In the genomic region with DNA sequence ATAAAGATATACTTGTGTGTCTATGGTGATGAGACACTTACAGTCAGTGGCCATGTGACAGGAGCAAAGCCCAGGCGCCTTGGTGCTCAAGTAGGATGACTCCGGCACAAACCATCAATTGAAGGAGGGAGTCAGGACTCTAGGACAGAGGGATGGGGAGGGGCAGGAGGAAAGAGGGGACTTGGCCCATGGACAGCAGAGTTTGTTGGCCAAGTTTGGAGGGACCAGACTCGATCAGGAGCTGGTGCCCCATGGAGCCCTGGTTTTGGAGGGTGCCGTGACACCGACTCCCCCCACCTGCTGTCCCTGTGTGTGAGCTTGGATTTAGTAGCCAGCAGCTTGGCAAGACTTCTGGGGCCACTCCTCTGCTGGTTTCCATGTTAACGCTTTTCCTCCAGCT, we compare ENCODE assay signal across 21 cellular contexts.
DNase-seq lines count a peak whose midpoint lies in the region; ATAC-seq, FAIRE-seq and TF ChIP-seq lines count a peak whose summit lies in the region.
"Had no signal": no experiment of that assay in that cellular context is flagged by ENCODE, and none has a peak within 500 bp of the region (broad histone marks: within the 10 kb centered on the region; RNA-seq: fewer than 3 reads in every experiment).

No MANE protein-coding gene starts in this region.

- H3K4me1 ChIP-seq in mammary epithelial cell (ENCODE audit: insufficient read depth, low read length) = peaks cover 29% of the 10 kb centered on the region
- no peaks in the 10 kb centered on the region for H3K4me1 ChIP-seq in H9 (ENCODE audit: insufficient read depth, low read length)
- H3K4me1 ChIP-seq in K562 (replicated peaks in 1 of 2; ENCODE audit: control insufficient read depth in 2 of 2, insufficient read depth in 2 of 2, low read length in 2 of 2) = peaks cover 0 to 8% of the 10 kb centered on the region in 2 experiments; a peak in 2 of 5 replicates
- peaks cover under 1 to 5% of the 10 kb centered on the region in 2 donors for H3K4me1 ChIP-seq in neuronal stem cell (ENCODE audit: control insufficient read depth in 2 of 2, insufficient read depth in 1 of 2, low read depth in 1 of 2, low read length in 2 of 2)
- no peaks in the 10 kb centered on the region for H3K4me1 ChIP-seq in pancreas
- H3K4me1 ChIP-seq: A549 had no signal

- H3K27me3 ChIP-seq in mammary epithelial cell (ENCODE audit: insufficient read depth, low read length) (no peaks in the 10 kb centered on the region), H9 (ENCODE audit: insufficient read depth, low read length) (no peaks in the 10 kb centered on the region), K562 (ENCODE audit: control insufficient read depth in 2 of 2, insufficient read depth in 2 of 2, low read length in 2 of 2) (peaks cover 3 to 13% of the 10 kb centered on the region in 2 experiments; a peak in 2 of 5 replicates), neuronal stem cell (ENCODE audit: control insufficient read depth in 3 of 3, insufficient read depth in 3 of 3, low read depth in 1 of 3, low read length in 3 of 3) (no peaks in the 10 kb centered on the region), pancreas (no peaks in the 10 kb centered on the region)

- intact Hi-C loops in mammary epithelial cell (cut with micrococcal nuclease) (no loop called here), MCF 10A (cut with micrococcal nuclease) (no loop called here), K562 (cut with micrococcal nuclease) (no loop called here), pancreas (cut with DNase I) (no loop called here)

- no peaks in the 10 kb centered on the region for H4K20me1 ChIP-seq in mammary epithelial cell (ENCODE audit: insufficient read depth, low read length)
- H4K20me1 ChIP-seq in H9 (ENCODE audit: control insufficient read depth, insufficient read depth, insufficient read length) = no peaks in the 10 kb centered on the region
- H4K20me1 ChIP-seq in K562 (replicated peaks; ENCODE audit: control insufficient read depth, insufficient read depth, low read length) = no peaks in the 10 kb centered on the region; the same call in 1 of the 2 replicates

- H3K36me3 Mint-ChIP-seq in MCF 10A (ENCODE audit: insufficient read depth, unreplicated experiment) = peaks cover 6% of the 10 kb centered on the region
- H3K36me3 Mint-ChIP-seq in H9 (ENCODE audit: insufficient read depth in 1 of 3, low read depth in 3 of 3) = no peaks in the 10 kb centered on the region
- no peaks in the 10 kb centered on the region for H3K36me3 Mint-ChIP-seq in activated T-cell treated with anti-CD3 and anti-CD28 coated beads, Interleukin-2, amount 50 U/mL, for 4 hours (ENCODE audit: insufficient read depth)
- H3K36me3 Mint-ChIP-seq: CD14-positive monocyte; CD4-positive, alpha-beta memory T cell had no signal

- H2AK5ac ChIP-seq in H9 (ENCODE audit: insufficient read length, low read length) (no peak overlapping the region), neuronal stem cell (ENCODE audit: low read depth, low read length) (peak overlapping the region; percentile 46)

- H2BK5ac ChIP-seq in H9 (ENCODE audit: insufficient read length, low read length) (no peak overlapping the region), neuronal stem cell (ENCODE audit: low read length) (no peak overlapping the region)

- H3K23ac ChIP-seq in H9 (ENCODE audit: insufficient read length, low read depth, low read length) = no peak overlapping the region
- H3K23ac ChIP-seq in neuronal stem cell (ENCODE audit: low read depth, low read length, poor library complexity) = no peak overlapping the region

- no peak overlapping the region for H2BK12ac ChIP-seq in H9 (ENCODE audit: insufficient read length, low read depth, low read length)
- H2BK12ac ChIP-seq in neuronal stem cell (ENCODE audit: low read length) = no peak overlapping the region

- H2BK120ac ChIP-seq in H9 (ENCODE audit: low read depth, low read length, poor library complexity, severe bottlenecking) (no peak overlapping the region), neuronal stem cell (ENCODE audit: low read depth, low read length) (no peak overlapping the region)

- H4K91ac ChIP-seq in H9 (ENCODE audit: insufficient read length, low read depth, low read length) (no peak overlapping the region), neuronal stem cell (ENCODE audit: low read depth, low read length, poor library complexity) (no peak overlapping the region)

- no peak overlapping the region for H3K4me2 ChIP-seq in mammary epithelial cell (ENCODE audit: insufficient read depth, low read depth, low read length)
- H3K4me2 ChIP-seq in H9 (ENCODE audit: insufficient read depth, insufficient read length, low read length) = no peak overlapping the region
- no peak overlapping the region for H3K4me2 ChIP-seq in K562 (ENCODE audit: insufficient read depth, low read length)
- H3K4me2 ChIP-seq in neuronal stem cell (ENCODE audit: insufficient read depth, low read length, poor library complexity, severe bottlenecking) = no peak overlapping the region
- H3K4me2 ChIP-seq: A549 had no signal

- no peak for TF ChIP-seq POLR2A in K562 (conservative IDR thresholded peaks at IDR 0.05)

- TF ChIP-seq RAD21 in K562 (CRISPR knock-in tag; conservative IDR thresholded peaks at IDR 0.05 in 1 of 2, IDR thresholded peaks at IDR 0.05 in 1 of 2) = no peak

- H3K79me2 ChIP-seq in mammary epithelial cell (ENCODE audit: insufficient read depth, low read length) (no peaks in the 10 kb centered on the region), H9 (ENCODE audit: insufficient read depth, low read length) (no peaks in the 10 kb centered on the region), K562 (ENCODE audit: control insufficient read depth, insufficient read depth, low read length) (no peaks in the 10 kb centered on the region)

- H2AFZ ChIP-seq in mammary epithelial cell (ENCODE audit: low read depth, low read length) (peak overlapping the region; percentile 10), H9 (ENCODE audit: low read length) (no peak overlapping the region), K562 (ENCODE audit: low read depth, low read length) (no peak overlapping the region), neuronal stem cell (ENCODE audit: low read length) (no peak overlapping the region)

- H3T11ph ChIP-seq in H9 (ENCODE audit: low read length) = no peak overlapping the region

- H3K4me3 ChIP-seq in mammary epithelial cell (replicated peaks in 1 of 3; ENCODE audit: insufficient read depth in 1 of 3, low read depth in 2 of 3, low read length in 3 of 3) = no peak overlapping the region
- H3K4me3 ChIP-seq in K562 = no peak overlapping the region
- peak overlapping the region in 1 of 2 donors; percentile 8 for H3K4me3 ChIP-seq in neuronal stem cell (ENCODE audit: low read length in 2 of 2)
- no peak overlapping the region for H3K4me3 ChIP-seq in pancreas
- H3K4me3 ChIP-seq: A549, HAP-1 had no signal

- H4K5ac ChIP-seq in H9 (ENCODE audit: insufficient read length, low read depth, low read length) = no peak overlapping the region

- H3K9me3 ChIP-seq in mammary epithelial cell (replicated peaks; ENCODE audit: insufficient read depth, low read length) (no peaks in the 10 kb centered on the region), H9 (ENCODE audit: control insufficient read depth, low read depth, low read length) (no peaks in the 10 kb centered on the region), K562 (replicated peaks; ENCODE audit: control insufficient read depth, insufficient read depth, low read depth, low read length) (no peaks in the 10 kb centered on the region), neuronal stem cell (replicated peaks in 1 of 2; ENCODE audit: control insufficient read depth in 2 of 2, insufficient read depth in 1 of 2, low read depth in 1 of 2, low read length in 2 of 2) (no peaks in the 10 kb centered on the region), pancreas (no peaks in the 10 kb centered on the region)
- H3K9me3 ChIP-seq: A549, HAP-1 had no signal

- no peak overlapping the region for H3K18ac ChIP-seq in H9 (ENCODE audit: insufficient read length, low read depth, low read length)
- no peak overlapping the region for H3K18ac ChIP-seq in neuronal stem cell (ENCODE audit: low read length)

- H3K9ac ChIP-seq in mammary epithelial cell (ENCODE audit: insufficient read depth, low read length) = no peak overlapping the region
- no peak overlapping the region for H3K9ac ChIP-seq in H9 (ENCODE audit: extremely low read depth, insufficient read length, low read length)
- H3K9ac ChIP-seq in K562 (ENCODE audit: insufficient read depth in 1 of 2, low read depth in 2 of 2, low read length in 2 of 2) = no peak overlapping the region
- no peak overlapping the region for H3K9ac ChIP-seq in neuronal stem cell (ENCODE audit: low read depth, low read length, poor library complexity)

- no peak overlapping the region for H3K56ac ChIP-seq in H9 (ENCODE audit: insufficient read length, low read depth, low read length)

- in situ Hi-C loops in mammary epithelial cell (cut with MboI; ENCODE audit: low sequenced_read_pairs in 2 of 2) (no loop called here), K562 (cut with MboI) (no loop called here)

- DNase-seq in mammary epithelial cell = no peak
- DNase-seq in MCF 10A (ENCODE audit: unreplicated experiment) = no peak
- DNase-seq in H9 = no peak
- no peak for DNase-seq in K562 (ENCODE audit: extremely low read depth in 1 of 4, low spot score in 3 of 4)
- no peak for DNase-seq in neuronal stem cell (ENCODE audit: low spot score)
- DNase-seq in pancreas = no peak
- no peak for DNase-seq in activated T-cell treated with anti-CD3 and anti-CD28 coated beads, Interleukin-2, amount 50 U/mL, for 4 hours
- DNase-seq: AML-193; CD4-positive, alpha-beta memory T cell; DMS153; DMS79; GDM1; GOT3 had no signal

- dilution Hi-C loops in mammary epithelial cell (cut with HindIII; ENCODE audit: low sequenced_read_pairs) = no loop called here

- H3K27ac Mint-ChIP-seq in MCF 10A (ENCODE audit: low read depth, unreplicated experiment) = no peak overlapping the region
- peak overlapping the region in 2 of 3 experiments; percentile 47 to 92; a peak in 2 of 7 replicates for H3K27ac Mint-ChIP-seq in H9
- H3K27ac Mint-ChIP-seq: CD4-positive, alpha-beta memory T cell had no signal

- BruUV-seq in mammary epithelial cell (replicated peaks; lab: Mats Ljungman, UMichigan) (no TSS peak), MCF 10A (replicated peaks; lab: Mats Ljungman, UMichigan) (no TSS peak), K562 (replicated peaks; lab: Mats Ljungman, UMichigan) (no TSS peak)

- H3K36me3 ChIP-seq in mammary epithelial cell (ENCODE audit: insufficient read depth, low read length) = no peaks in the 10 kb centered on the region
- no peaks in the 10 kb centered on the region for H3K36me3 ChIP-seq in K562 (ENCODE audit: control insufficient read depth, insufficient read depth, low read length)
- peaks cover 0 to 2% of the 10 kb centered on the region in 2 donors for H3K36me3 ChIP-seq in neuronal stem cell (replicated peaks in 1 of 2; ENCODE audit: control insufficient read depth in 2 of 2, insufficient read depth in 2 of 2, low read length in 2 of 2)
- no peaks in the 10 kb centered on the region for H3K36me3 ChIP-seq in pancreas
- H3K36me3 ChIP-seq: HAP-1 had no signal

- H3K4me3 Mint-ChIP-seq in MCF 10A (ENCODE audit: unreplicated experiment) (no peak overlapping the region), H9 (no peak overlapping the region)
- H3K4me3 Mint-ChIP-seq in activated T-cell treated with anti-CD3 and anti-CD28 coated beads, Interleukin-2, amount 50 U/mL, for 4 hours = no peak overlapping the region
- H3K4me3 Mint-ChIP-seq: CD14-positive monocyte; CD4-positive, alpha-beta memory T cell had no signal

- H2BK20ac ChIP-seq in H9 (ENCODE audit: low read depth, low read length, poor library complexity, severe bottlenecking) = no peak overlapping the region

- TF ChIP-seq EP300 in K562 (IDR thresholded peaks at IDR 0.05; ENCODE audit: low read length) = no peak

- FAIRE-seq in K562 (lab: Jason Lieb, UNC) (no peak), pancreas (lab: Jason Lieb, UNC) (no peak)
- FAIRE-seq: A549, GM12892, GM18507 had no signal

- H3K14ac ChIP-seq in H9 (ENCODE audit: insufficient read depth, low read length) (no peak overlapping the region), neuronal stem cell (ENCODE audit: low read length) (no peak overlapping the region)

- 59% methylated on average over 5 of the region's 6 CpGs for WGBS in mammary epithelial cell (ENCODE audit: low coverage, missing lambda C conversion rate)
- no CpG with 5 or more reads among the region's 6 CpGs for WGBS in H9 (ENCODE audit: extremely low coverage, insufficient read length, low lambda C conversion rate)
- 28% methylated on average over 6 of the region's 6 CpGs for WGBS in K562 (ENCODE audit: insufficient coverage, low coverage, missing lambda C conversion rate)
- no CpG with 5 or more reads among the region's 6 CpGs for WGBS in neuronal stem cell (ENCODE audit: extremely low coverage in 2 of 2, insufficient read length in 2 of 2, insufficient replicate concordance in 1 of 2), 2 donors
- WGBS in pancreas, 2 donors = 88 to 91% methylated on average over 6 of the region's 6 CpGs

- no peaks in the 10 kb centered on the region for H3K9me3 Mint-ChIP-seq in MCF 10A (ENCODE audit: unreplicated experiment)
- no peaks in the 10 kb centered on the region for H3K9me3 Mint-ChIP-seq in H9
- no peaks in the 10 kb centered on the region for H3K9me3 Mint-ChIP-seq in activated T-cell treated with anti-CD3 and anti-CD28 coated beads, Interleukin-2, amount 50 U/mL, for 4 hours
- H3K9me3 Mint-ChIP-seq: CD14-positive monocyte; CD4-positive, alpha-beta memory T cell had no signal

- H4K8ac ChIP-seq in H9 (replicated peaks; ENCODE audit: insufficient read length, low read depth, low read length) (no peak overlapping the region), neuronal stem cell (ENCODE audit: low read depth, low read length) (no peak overlapping the region)

- no peaks in the 10 kb centered on the region for H3K27me3 Mint-ChIP-seq in MCF 10A (ENCODE audit: insufficient read depth, unreplicated experiment)
- no peaks in the 10 kb centered on the region for H3K27me3 Mint-ChIP-seq in H9 (ENCODE audit: low read depth)
- H3K27me3 Mint-ChIP-seq in activated T-cell treated with anti-CD3 and anti-CD28 coated beads, Interleukin-2, amount 50 U/mL, for 4 hours (ENCODE audit: low read depth) = no peaks in the 10 kb centered on the region
- H3K27me3 Mint-ChIP-seq: CD4-positive, alpha-beta memory T cell had no signal

- H3K9me1 ChIP-seq in K562 (ENCODE audit: control insufficient read depth, insufficient read depth, low read length) = no peaks in the 10 kb centered on the region

- H3K4ac ChIP-seq in H9 (ENCODE audit: low read depth, low read length) (no peak overlapping the region), neuronal stem cell (ENCODE audit: low read length) (no peak overlapping the region)

- no peaks in the 10 kb centered on the region for H3K79me1 ChIP-seq in H9 (ENCODE audit: insufficient read depth, low read depth, low read length, poor library complexity, severe bottlenecking)
- no peaks in the 10 kb centered on the region for H3K79me1 ChIP-seq in neuronal stem cell (ENCODE audit: low read depth, low read length)

- peaks cover 19% of the 10 kb centered on the region for H3K4me1 Mint-ChIP-seq in MCF 10A (ENCODE audit: insufficient read depth, unreplicated experiment)
- H3K4me1 Mint-ChIP-seq in H9 = peaks cover 35 to 51% of the 10 kb centered on the region in 2 experiments
- no peaks in the 10 kb centered on the region for H3K4me1 Mint-ChIP-seq in activated T-cell treated with anti-CD3 and anti-CD28 coated beads, Interleukin-2, amount 50 U/mL, for 4 hours (ENCODE audit: low read depth)
- H3K4me1 Mint-ChIP-seq: CD14-positive monocyte; CD4-positive, alpha-beta memory T cell had no signal

- CTCF ChIA-PET in mammary epithelial cell (lab: Charles Lee; ENCODE audit: low non-redundant PET) = no interaction called here
- CTCF ChIA-PET in MCF 10A (lab: Yijun Ruan, JAX) = interaction anchor here (0.6 to 2.1 kb wide), 8 partner anchors 8 to 687 kb away, joined by 3 to 11 read pairs (median 4); partner anchors contain the start of gene BCAS4
- CTCF ChIA-PET in K562 (lab: Yijun Ruan, JAX; ENCODE audit: low intra/inter-chr PET ratio) = no interaction called here

- H2BK15ac ChIP-seq in H9 (ENCODE audit: low read depth, low read length) (no peak overlapping the region), neuronal stem cell (ENCODE audit: low read length) (no peak overlapping the region)

- POLR2A ChIA-PET in MCF 10A (lab: Yijun Ruan, JAX) (interaction anchor here (0.8 to 3.6 kb wide), 10 partner anchors 8 to 66 kb away, joined by 3 to 22 read pairs (median 4); partner anchors contain the start of gene ADNP), K562 (lab: Yijun Ruan, JAX) (interaction anchor here (0.9 to 1.5 kb wide), 3 partner anchors 9 to 66 kb away, joined by 3 to 7 read pairs (median 3); partner anchors contain the start of gene ADNP)

- H3K23me2 ChIP-seq in H9 (ENCODE audit: insufficient read length, low read depth, low read length, poor library complexity, severe bottlenecking) = no peaks in the 10 kb centered on the region

- no peak for TF ChIP-seq CTCF in mammary epithelial cell (conservative IDR thresholded peaks at IDR 0.05 in 1 of 2, IDR thresholded peaks at IDR 0.05 in 1 of 2; ENCODE audit: extremely low read depth in 1 of 2, insufficient read depth in 1 of 2, low read depth in 1 of 2, low read length in 2 of 2)
- TF ChIP-seq CTCF in MCF 10A (IDR thresholded peaks at IDR 0.05; ENCODE audit: unreplicated experiment) = no peak
- TF ChIP-seq CTCF in H9 (conservative IDR thresholded peaks at IDR 0.05) = no peak
- TF ChIP-seq CTCF in K562 (IDR thresholded peaks at IDR 0.05 in 2 of 3, conservative IDR thresholded peaks at IDR 0.05 in 1 of 3; ENCODE audit: insufficient read depth in 2 of 3, low read depth in 1 of 3, low read length in 3 of 3) = no peak
- no peak for TF ChIP-seq CTCF in pancreas (IDR thresholded peaks at IDR 0.05)

- ATAC-seq in K562 (no peak), pancreas (no peak), GM21390 (IDR thresholded peaks at IDR 0.05; ENCODE audit: unreplicated experiment) (no peak)
- ATAC-seq in activated T-cell treated with anti-CD3 and anti-CD28 coated beads, Interleukin-2, amount 50 U/mL, for 4 hours = no peak

- no peak overlapping the region for H3K27ac ChIP-seq in mammary epithelial cell (ENCODE audit: insufficient read depth, low read depth, low read length)
- no peak overlapping the region for H3K27ac ChIP-seq in H9 (ENCODE audit: insufficient read length, low read depth, low read length)
- no peak overlapping the region for H3K27ac ChIP-seq in K562 (ENCODE audit: extremely low read depth, low read depth, low read length)
- H3K27ac ChIP-seq in neuronal stem cell (replicated peaks; ENCODE audit: low read length) = no peak overlapping the region
- no peak overlapping the region for H3K27ac ChIP-seq in pancreas
- H3K27ac ChIP-seq: 22Rv1, A549, HL-60 had no signal
